Comparison of ENCODE assay signal across 8 cellular contexts in the genomic region with DNA sequence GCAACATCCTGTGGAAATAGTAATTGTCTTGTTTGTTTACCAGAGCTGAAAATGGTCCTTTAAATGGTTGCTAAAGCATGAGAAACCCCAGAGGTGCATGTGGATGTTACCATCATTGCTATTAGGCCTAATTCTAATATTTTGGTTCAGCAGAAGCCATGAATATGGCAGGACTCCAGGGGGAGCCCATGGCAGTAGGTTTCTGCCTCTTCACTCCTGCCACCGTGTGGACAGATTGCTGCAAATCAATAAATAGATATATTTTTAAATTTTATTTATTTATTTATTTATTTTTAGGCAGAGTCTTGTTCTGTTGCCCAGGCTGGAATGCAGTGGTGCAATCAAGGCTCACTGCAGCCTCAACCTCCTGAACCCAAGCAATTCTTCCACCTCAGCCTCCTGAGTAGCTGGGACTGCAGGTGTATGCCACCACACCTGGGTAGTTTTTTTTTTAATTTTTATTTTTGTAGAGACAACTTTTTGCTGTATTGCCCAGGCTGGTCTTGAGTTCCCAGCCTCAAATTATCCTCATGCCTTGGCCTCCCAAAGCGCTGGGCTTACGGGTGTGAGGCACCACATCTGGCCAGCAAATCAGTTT. TPM values are rescaled to one million over a fixed set of nuclear protein-coding genes. Genes with fewer than 3 reads are reported as not detected.
A peak's percentile ranks its signal among the peaks of the same experiment; 100 is the strongest.
DNase-seq lines count a peak whose midpoint lies in the region; ATAC-seq lines count a peak whose summit lies in the region.

No MANE protein-coding gene starts in this region.

- peak; percentile 6 for DNase-seq in activated CD4-positive, CD25-positive, alpha-beta regulatory T cell treated with anti-CD3 and anti-CD28 coated beads, Interleukin-2, amount 50 U/mL, for 16 hours (ENCODE audit: low read depth, low spot score)
- no peak for DNase-seq in activated CD4-positive, CD25-positive, alpha-beta regulatory T cell treated with anti-CD3 and anti-CD28 coated beads, Interleukin-2, amount 50 U/mL, for 72 hours
- DNase-seq in NCI-H82 (lab: John Stamatoyannopoulos, UW) (peak; percentile 86), activated T-cell treated with anti-CD3 and anti-CD28 coated beads for 24 hours (ENCODE audit: low read depth) (peak; percentile 15), germinal center (ENCODE audit: low spot score) (peak; percentile 61), pulmonary artery endothelial cell (ENCODE audit: low read depth, low spot score) (peak; percentile 19)

- ATAC-seq in HG02973 (IDR thresholded peaks at IDR 0.05; ENCODE audit: unreplicated experiment) (peak; percentile 67), HG03521 (IDR thresholded peaks at IDR 0.05; ENCODE audit: unreplicated experiment) (no peak)

RNA-seq across cellular contexts. Expression of gene CAPN13, which starts 54.9 kb away (rescaled TPM):
- total RNA-seq in pulmonary artery endothelial cell, result not detected in 2 replicates
